Comparison of ENCODE assay signal across 11 cellular contexts in the genomic region with DNA sequence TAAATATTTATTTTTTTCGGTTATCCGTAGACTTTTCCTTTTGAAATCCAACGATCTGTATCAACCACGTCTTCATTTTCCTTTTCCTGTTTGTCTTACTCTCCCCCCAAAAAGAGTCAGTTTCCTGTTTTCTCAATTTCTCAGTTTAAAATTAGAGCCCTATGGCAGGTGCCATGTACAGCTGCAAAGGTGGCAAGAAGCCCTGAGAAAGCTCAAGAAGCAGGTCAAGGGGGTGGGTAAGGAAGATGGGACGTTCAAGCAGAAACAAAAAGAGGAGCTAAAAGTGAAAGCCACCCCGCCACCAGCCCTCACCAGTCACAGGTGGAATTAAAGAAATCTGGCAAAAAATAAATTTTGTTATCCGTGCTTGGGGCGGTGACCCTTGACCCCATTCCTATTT. TPM values are rescaled to one million over a fixed set of nuclear protein-coding genes. Genes with fewer than 3 reads are reported as not detected.
DNase-seq lines count a peak whose midpoint lies in the region; ATAC-seq and TF ChIP-seq lines count a peak whose summit lies in the region.
"Had no signal": no experiment of that assay in that cellular context is flagged by ENCODE, and none has a peak within 500 bp of the region (broad histone marks: within the 10 kb centered on the region; RNA-seq: fewer than 3 reads in every experiment).

No MANE protein-coding gene starts in this region.

- H3K27ac ChIP-seq in OCI-LY1 (ENCODE audit: low read depth, low read length, poor library complexity, severe bottlenecking), result peak overlapping the region; percentile 99
- H3K27ac ChIP-seq: brain microvascular endothelial cell, skin epidermis, tibial artery had no signal

- H3K9me3 ChIP-seq in OCI-LY1 (ENCODE audit: low read length), result no peaks in the 10 kb centered on the region
- H3K9me3 ChIP-seq: tibial artery had no signal

- H3K4me3 ChIP-seq in GM12865 (ENCODE audit: low read depth, low read length) (no peak overlapping the region), OCI-LY1 (ENCODE audit: low read depth, low read length, poor library complexity, severe bottlenecking) (peak overlapping the region; percentile 11)
- H3K4me3 ChIP-seq: skin epidermis, tibial artery had no signal

- DNase-seq in GM12865 (ENCODE audit: low read depth) (peak; percentile 56), GM20000 (ENCODE audit: low spot score) (peak; percentile 26), lung microvascular endothelial cell (ENCODE audit: low read depth in 2 of 2) (peak; percentile 15 to 19), omental fat pad (ENCODE audit: low spot score) (no peak)
- DNase-seq: activated T-cell treated with anti-CD3 and anti-CD28 coated beads, Interleukin-2, amount 50 U/mL, for 1 hour; brain microvascular endothelial cell; tibial artery had no signal

- no peaks in the 10 kb centered on the region for H3K79me2 ChIP-seq in OCI-LY1 (ENCODE audit: insufficient read depth, low read length)

- no peaks in the 10 kb centered on the region for H4K20me1 ChIP-seq in OCI-LY1 (ENCODE audit: insufficient read depth, low read length)

- peaks cover 71% of the 10 kb centered on the region for H3K4me1 ChIP-seq in OCI-LY1 (ENCODE audit: insufficient read depth, low read length, severe bottlenecking)
- H3K4me1 ChIP-seq: tibial artery had no signal

- H3K36me3 ChIP-seq in OCI-LY1 (ENCODE audit: insufficient read depth, low read length), result no peaks in the 10 kb centered on the region
- H3K36me3 ChIP-seq: brain microvascular endothelial cell had no signal

- no peaks in the 10 kb centered on the region for H3K9me2 ChIP-seq in OCI-LY1 (ENCODE audit: low read depth, low read length)

- ATAC-seq in omental fat pad (ENCODE audit: low FRiP score) (no peak), GM18502 (IDR thresholded peaks at IDR 0.05; ENCODE audit: poor library complexity, unreplicated experiment) (no peak), HG03442 (IDR thresholded peaks at IDR 0.05; ENCODE audit: unreplicated experiment) (no peak)

- H3F3A ChIP-seq in OCI-LY1 (ENCODE audit: insufficient read depth, low read length), result peaks cover 4% of the 10 kb centered on the region; the same call in 1 of the 2 replicates

- H3K4me2 ChIP-seq in OCI-LY1 (ENCODE audit: low read length), result peak overlapping the region; percentile 56

- no peak overlapping the region for H2AFZ ChIP-seq in OCI-LY1 (ENCODE audit: low read length)

- peak overlapping the region; percentile 59; the same call in 1 of the 2 replicates for H3K9ac ChIP-seq in OCI-LY1 (ENCODE audit: low read length)

- no peak for TF ChIP-seq CTCF in GM12865 (IDR thresholded peaks at IDR 0.05; ENCODE audit: insufficient read depth, low read depth, low read length, missing control alignments)
- TF ChIP-seq CTCF in GM20000 (IDR thresholded peaks at IDR 0.05; ENCODE audit: extremely low read depth, missing control alignments), result no peak
- no peak for TF ChIP-seq CTCF in OCI-LY1 (IDR thresholded peaks at IDR 0.05; ENCODE audit: low read length)
- no peak for TF ChIP-seq CTCF in omental fat pad (IDR thresholded peaks at IDR 0.05)

- H3K27me3 ChIP-seq in OCI-LY1 (ENCODE audit: insufficient read depth, low read length), result no peaks in the 10 kb centered on the region
- H3K27me3 ChIP-seq: brain microvascular endothelial cell, tibial artery had no signal

RNA-seq across cellular contexts. Expression of a gene that starts 26.7 kb away (rescaled TPM):
- 2.0 and 2.8 TPM in 2 replicates for total RNA-seq in lung microvascular endothelial cell
- total RNA-seq in omental fat pad, result 1 to 10 TPM; 2.8 to 6.9 (median 3.7) TPM

RNA-seq across cellular contexts. Expression of a gene that starts 35.3 kb away (rescaled TPM):
- 71.6 and 196 TPM in 2 replicates for total RNA-seq in lung microvascular endothelial cell
- total RNA-seq in omental fat pad, result 10 to 100 TPM; 44.3 to 84.2 (median 70.1) TPM
